6 cellular contexts compared by ENCODE assay signal in genomic region chr3:15604584-15604983, GRCh38. TPM values are rescaled to one million over a fixed set of nuclear protein-coding genes. Genes with fewer than 3 reads are reported as not detected.
A peak's percentile ranks its signal among the peaks of the same experiment; 100 is the strongest.
DNase-seq lines count a peak whose midpoint lies in the region; ATAC-seq, FAIRE-seq and TF ChIP-seq lines count a peak whose summit lies in the region.
"Not testable (repeated sequence)": the region's sequence is repeated elsewhere in the genome, so short reads cannot be mapped to it uniquely, and the experiment has no call there.

No MANE protein-coding gene starts in this region.

- H3K36me3 Mint-ChIP-seq in CD4-positive, CD25-positive, alpha-beta regulatory T cell: peaks cover 32% of the 10 kb centered on the region
- H3K36me3 Mint-ChIP-seq in activated CD8-positive, alpha-beta T cell treated with anti-CD3 and anti-CD28 coated beads, Interleukin-2, amount 10 ng/mL, durations not matched to agents 7 days and 5 days (ENCODE audit: low read depth): peaks cover 22% of the 10 kb centered on the region
- H3K36me3 Mint-ChIP-seq in nephron progenitor cell (ENCODE audit: low read depth): peaks cover 37% of the 10 kb centered on the region

- peak in 1 of 2 donors; percentile 6 for TF ChIP-seq RAD21 in liver (IDR thresholded peaks at IDR 0.05)

- peaks cover 23% of the 10 kb centered on the region for H3K4me1 ChIP-seq in CD4-positive, CD25-positive, alpha-beta regulatory T cell (ENCODE audit: control insufficient read depth, insufficient read depth, low read length, poor library complexity, severe bottlenecking)
- H3K4me1 ChIP-seq in adipocyte (ENCODE audit: control insufficient read depth, insufficient read depth, low read length) (peaks cover 70% of the 10 kb centered on the region), liver (ENCODE audit: control insufficient read depth in 4 of 4, insufficient read depth in 4 of 4, low read length in 3 of 4) (peaks cover 15 to 81% (median 70%) of the 10 kb centered on the region in 4 donors)
- not testable (repeated sequence) for H3K4me1 ChIP-seq in small intestine (ENCODE audit: control insufficient read depth in 2 of 2, insufficient read depth in 1 of 2, low read depth in 1 of 2, low read length in 1 of 2)

- not testable (repeated sequence) for H3K4me3 ChIP-seq in CD4-positive, CD25-positive, alpha-beta regulatory T cell (ENCODE audit: low read depth, low read length); adipocyte (ENCODE audit: low read length); liver (ENCODE audit: low read depth in 1 of 3, low read length in 3 of 3)
- peak overlapping the region in 1 of 2 donors; percentile 17 for H3K4me3 ChIP-seq in small intestine (ENCODE audit: low read depth in 1 of 2, low read length in 2 of 2)

- H3K27me3 Mint-ChIP-seq in CD4-positive, CD25-positive, alpha-beta regulatory T cell; activated CD8-positive, alpha-beta T cell treated with anti-CD3 and anti-CD28 coated beads, Interleukin-2, amount 10 ng/mL, durations not matched to agents 7 days and 5 days (ENCODE audit: low read depth); nephron progenitor cell (ENCODE audit: low read depth, poor library complexity): not testable (repeated sequence)

- CTCF ChIA-PET in activated CD8-positive, alpha-beta T cell treated with anti-CD3 and anti-CD28 coated beads, Interleukin-2, amount 10 ng/mL, durations not matched to agents 7 days and 5 days (lab: Charles Lee): interaction anchor here (1.4 kb wide), 1 partner anchor 26 kb away, joined by 3 read pairs; no protein-coding TSS in a partner anchor

- H3K27me3 ChIP-seq in CD4-positive, CD25-positive, alpha-beta regulatory T cell (ENCODE audit: control insufficient read depth, insufficient read depth, low read length); adipocyte (replicated peaks; ENCODE audit: control insufficient read depth, insufficient read depth, low read length); liver (ENCODE audit: control insufficient read depth in 4 of 4, insufficient read depth in 4 of 4, low read length in 3 of 4); small intestine (ENCODE audit: control insufficient read depth in 2 of 2, insufficient read depth in 2 of 2, low read length in 2 of 2): not testable (repeated sequence)

- POLR2A ChIA-PET in activated CD8-positive, alpha-beta T cell treated with anti-CD3 and anti-CD28 coated beads, Interleukin-2, amount 10 ng/mL, durations not matched to agents 7 days and 5 days (lab: Charles Lee): not testable (repeated sequence)

- H3K36me3 ChIP-seq in CD4-positive, CD25-positive, alpha-beta regulatory T cell (ENCODE audit: control insufficient read depth, insufficient read depth, low read length); adipocyte (ENCODE audit: control insufficient read depth, insufficient read depth, low read length, severe bottlenecking); liver (ENCODE audit: control insufficient read depth in 4 of 4, insufficient read depth in 3 of 4, low read depth in 1 of 4, low read length in 3 of 4); small intestine (ENCODE audit: control insufficient read depth in 2 of 2, insufficient read depth in 2 of 2, low read length in 2 of 2): not testable (repeated sequence)

- not testable (repeated sequence) for H3K9me3 Mint-ChIP-seq in CD4-positive, CD25-positive, alpha-beta regulatory T cell; activated CD8-positive, alpha-beta T cell treated with anti-CD3 and anti-CD28 coated beads, Interleukin-2, amount 10 ng/mL, durations not matched to agents 7 days and 5 days (ENCODE audit: insufficient read depth)
- H3K9me3 Mint-ChIP-seq in nephron progenitor cell: peaks cover 35% of the 10 kb centered on the region

- not testable (repeated sequence) for TF ChIP-seq CTCF in liver (IDR thresholded peaks at IDR 0.05; ENCODE audit: low read depth, low read length, missing input control); nephron progenitor cell (IDR thresholded peaks at IDR 0.05)

- H3K27ac Mint-ChIP-seq in CD4-positive, CD25-positive, alpha-beta regulatory T cell: peak overlapping the region in 2 of 3 donors; percentile 37 to 83
- H3K27ac Mint-ChIP-seq in activated CD8-positive, alpha-beta T cell treated with anti-CD3 and anti-CD28 coated beads, Interleukin-2, amount 10 ng/mL, durations not matched to agents 7 days and 5 days: peak overlapping the region; percentile 47
- H3K27ac Mint-ChIP-seq in nephron progenitor cell: not testable (repeated sequence)

- WGBS in liver: 37% methylated on average over 1 of the region's 1 CpG
- 57 to 79% (median 69%) methylated on average over 1 of the region's 1 CpG for WGBS in small intestine, 3 donors

- not testable (repeated sequence) for FAIRE-seq in small intestine (lab: Jason Lieb, UNC)

- H3K9ac ChIP-seq in adipocyte (ENCODE audit: low read length): peak overlapping the region; percentile 88
- not testable (repeated sequence) for H3K9ac ChIP-seq in liver (ENCODE audit: low read depth in 1 of 2, low read length in 2 of 2)

- not testable (repeated sequence) for ATAC-seq in CD4-positive, CD25-positive, alpha-beta regulatory T cell (ENCODE audit: low read depth in 2 of 2); activated CD8-positive, alpha-beta T cell treated with anti-CD3 and anti-CD28 coated beads, Interleukin-2, amount 10 ng/mL, durations not matched to agents 7 days and 5 days

- peaks cover 10 to 56% (median 44%) of the 10 kb centered on the region in 4 donors for H3K4me1 Mint-ChIP-seq in CD4-positive, CD25-positive, alpha-beta regulatory T cell
- peaks cover 27% of the 10 kb centered on the region for H3K4me1 Mint-ChIP-seq in activated CD8-positive, alpha-beta T cell treated with anti-CD3 and anti-CD28 coated beads, Interleukin-2, amount 10 ng/mL, durations not matched to agents 7 days and 5 days (ENCODE audit: low read depth)
- H3K4me1 Mint-ChIP-seq in nephron progenitor cell: peaks cover 28% of the 10 kb centered on the region

- not testable (repeated sequence) for DNase-seq in CD4-positive, CD25-positive, alpha-beta regulatory T cell; activated CD8-positive, alpha-beta T cell treated with anti-CD3 and anti-CD28 coated beads, Interleukin-2, amount 10 ng/mL, durations not matched to agents 7 days and 5 days; adipocyte (ENCODE audit: low read depth); nephron progenitor cell
- peak; percentile 60 for DNase-seq in small intestine

- H3K27ac ChIP-seq in CD4-positive, CD25-positive, alpha-beta regulatory T cell (ENCODE audit: insufficient read depth, low read length, poor library complexity, severe bottlenecking): not testable (repeated sequence)
- H3K27ac ChIP-seq in liver (ENCODE audit: low read depth in 1 of 2, low read length in 2 of 2) (peak overlapping the region in 1 of 2 donors; percentile 6), small intestine (ENCODE audit: low read depth in 1 of 2, low read length in 1 of 2) (peak overlapping the region in 1 of 2 donors; percentile 55)

- H3K9me3 ChIP-seq in CD4-positive, CD25-positive, alpha-beta regulatory T cell (ENCODE audit: control insufficient read depth in 2 of 2, low read length in 2 of 2); adipocyte (ENCODE audit: control insufficient read depth, low read length); liver (ENCODE audit: control insufficient read depth in 4 of 4, low read length in 3 of 4); small intestine (ENCODE audit: control insufficient read depth, low read depth): not testable (repeated sequence)

- peak overlapping the region in 3 of 4 donors; percentile 60 to 66 (median 64) for H3K4me3 Mint-ChIP-seq in CD4-positive, CD25-positive, alpha-beta regulatory T cell
- H3K4me3 Mint-ChIP-seq in activated CD8-positive, alpha-beta T cell treated with anti-CD3 and anti-CD28 coated beads, Interleukin-2, amount 10 ng/mL, durations not matched to agents 7 days and 5 days: not testable (repeated sequence)
- H3K4me3 Mint-ChIP-seq in nephron progenitor cell: peak overlapping the region; percentile 58

TF ChIP-seq in liver, 16 proteins besides CTCF, POLR2A, EP300 and RAD21 (continues in another document):
- TF ChIP-seq RXRA (IDR thresholded peaks at IDR 0.05) (peak; percentile 76), HNF4A (conservative IDR thresholded peaks at IDR 0.05) (peak; percentile 88), JUND (IDR thresholded peaks at IDR 0.05) (peak in 1 of 2 donors; percentile 58), SP1 (IDR thresholded peaks at IDR 0.05) (peak; percentile 82)

RNA-seq across cellular contexts. Expression of gene BTD, which starts 3.0 kb away (rescaled TPM):
- 22.7 TPM for total RNA-seq in CD4-positive, CD25-positive, alpha-beta regulatory T cell
- 10 to 100 TPM; 27.6 to 35.8 (median 33.4) TPM for polyA plus RNA-seq in CD4-positive, CD25-positive, alpha-beta regulatory T cell
- total RNA-seq in activated CD8-positive, alpha-beta T cell treated with anti-CD3 and anti-CD28 coated beads, Interleukin-2, amount 10 ng/mL, durations not matched to agents 7 days and 5 days: 1 to 10 TPM; 7.1 to 7.5 TPM
- 10 to 100 TPM; 45.8 to 78.1 TPM for total RNA-seq in liver
- polyA plus RNA-seq in liver (10 to 100 TPM; 46.6 to 49.0 TPM), small intestine (10 to 100 TPM; 20.6 to 37.6 (median 29.0) TPM)

RNA-seq across cellular contexts. Expression of gene HACL1, which starts 3.2 kb away (rescaled TPM):
- 35.8 TPM for total RNA-seq in CD4-positive, CD25-positive, alpha-beta regulatory T cell
- polyA plus RNA-seq in CD4-positive, CD25-positive, alpha-beta regulatory T cell: 10 to 100 TPM; 35.8 to 44.8 (median 39.1) TPM
- total RNA-seq in activated CD8-positive, alpha-beta T cell treated with anti-CD3 and anti-CD28 coated beads, Interleukin-2, amount 10 ng/mL, durations not matched to agents 7 days and 5 days: 10 to 100 TPM; 23.9 to 24.9 TPM
- 10 to 100 TPM; 13.4 to 46.9 TPM for total RNA-seq in liver
- polyA plus RNA-seq in liver (10 to 100 TPM; 28.2 to 36.2 TPM), small intestine (100 to 1,000 TPM in 2 of 3 donors, 10 to 100 TPM in 1; 24.5 to 138 (median 121) TPM)
